Comparison of ENCODE assay signal across 8 cellular contexts in the genomic region with DNA sequence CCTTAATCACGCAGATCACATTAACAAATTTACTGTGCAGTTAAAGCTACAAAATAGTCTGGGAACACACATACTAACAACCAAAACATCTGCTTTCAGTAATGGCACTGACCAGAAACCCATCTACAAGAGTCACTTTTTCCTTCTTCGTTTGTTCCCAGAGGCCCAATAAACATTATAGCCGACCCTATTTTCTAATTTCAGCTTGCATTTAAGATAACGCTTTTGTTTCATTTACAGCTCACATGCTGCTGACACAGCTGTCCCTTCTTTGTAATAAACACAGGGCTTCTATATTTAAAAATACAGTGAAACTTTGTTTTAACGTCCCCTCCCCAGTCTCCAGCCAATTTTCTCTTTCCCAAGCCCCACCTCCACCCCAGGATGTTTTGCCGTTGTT. TPM values are rescaled to one million over a fixed set of nuclear protein-coding genes. Genes with fewer than 3 reads are reported as not detected.
DNase-seq lines count a peak whose midpoint lies in the region; ATAC-seq, FAIRE-seq and TF ChIP-seq lines count a peak whose summit lies in the region.

No MANE protein-coding gene starts in this region.

- peaks cover 9% of the 10 kb centered on the region for H3K36me3 Mint-ChIP-seq in activated CD8-positive, alpha-beta T cell treated with anti-CD3 and anti-CD28 coated beads for 36 hours (ENCODE audit: low read depth)
- peaks cover 57% of the 10 kb centered on the region for H3K36me3 Mint-ChIP-seq in stimulated activated effector memory CD8-positive, alpha-beta T cell treated with anti-CD3 and anti-CD28 coated beads, Interleukin-12 subunit alpha, Interleukin-12 subunit beta, amount 100 ng/mL, for 72 hours

- peak overlapping the region; percentile 7 for H2AFZ ChIP-seq in HCT116 (ENCODE audit: low read depth, low read length, poor library complexity, severe bottlenecking)

- intact Hi-C loops in HCT116 (cut with micrococcal nuclease) = loop anchor here (10.0 kb wide), 1 partner anchor 85 kb away; no protein-coding TSS in a partner anchor
- intact Hi-C loops in activated CD8-positive, alpha-beta T cell treated with anti-CD3 and anti-CD28 coated beads for 36 hours (cut with micrococcal nuclease) = loop anchor here (10.0 kb wide), 1 partner anchor 135 kb away; the partner anchor contains the start of gene KBTBD7

- TF ChIP-seq CTCF in A549 (IDR thresholded peaks at IDR 0.05) (no peak), HCT116 (IDR thresholded peaks at IDR 0.05 in 2 of 3, conservative IDR thresholded peaks at IDR 0.05 in 1 of 3; ENCODE audit: borderline replicate concordance in 1 of 3, insufficient read depth in 1 of 3, low read depth in 2 of 3, low read length in 2 of 3) (no peak), GM13976 (IDR thresholded peaks at IDR 0.05; ENCODE audit: borderline replicate concordance, control extremely low read depth, extremely low read depth, insufficient read depth, missing control alignments) (no peak)
- TF ChIP-seq CTCF in activated CD8-positive, alpha-beta T cell treated with anti-CD3 and anti-CD28 coated beads for 36 hours (IDR thresholded peaks at IDR 0.05) = no peak

- TSS peak; percentile 53 for BruUV-seq in HCT116 (replicated peaks; lab: Mats Ljungman, UMichigan)

- H3K9me2 ChIP-seq in HCT116 (ENCODE audit: insufficient read depth) = no peaks in the 10 kb centered on the region

- peaks cover 66% of the 10 kb centered on the region for H3K79me2 ChIP-seq in HCT116 (ENCODE audit: insufficient read depth, low read length)

- peaks cover 2% of the 10 kb centered on the region for H3K27me3 Mint-ChIP-seq in activated CD8-positive, alpha-beta T cell treated with anti-CD3 and anti-CD28 coated beads for 36 hours

- TF ChIP-seq EP300 in A549 (IDR thresholded peaks at IDR 0.05) = no peak

- H3K4me1 ChIP-seq in A549 (peaks cover 37% of the 10 kb centered on the region; the same call in 2 of the 3 replicates), HCT116 (ENCODE audit: control insufficient read depth in 1 of 2, insufficient read depth in 2 of 2, low read length in 2 of 2) (peaks cover 36 to 58% of the 10 kb centered on the region in 2 experiments), iPS DF 6.9 (ENCODE audit: control insufficient read depth, insufficient read depth, low read length) (no peaks in the 10 kb centered on the region)

- POLR2A ChIA-PET in A549 (lab: Yijun Ruan, JAX) = interaction anchor here (1.3 to 2.3 kb wide), 5 partner anchors 40 to 270 kb away, joined by 3 to 10 read pairs (median 9); partner anchors contain the start of genes ELF1, MTRF1 and SLC25A15
- POLR2A ChIA-PET in HCT116 (lab: Charles Lee) = interaction anchor here (0.9 kb wide), 1 partner anchor 92 kb away, joined by 3 read pairs; no protein-coding TSS in a partner anchor
- POLR2A ChIA-PET in activated CD8-positive, alpha-beta T cell treated with anti-CD3 and anti-CD28 coated beads for 36 hours (lab: Charles Lee) = interaction anchor here (0.8 to 3.1 kb wide), 13 partner anchors 12 to 204 kb away, joined by 3 to 38 read pairs (median 4); partner anchors contain the start of gene ELF1

- RAD21 ChIA-PET in HCT116 (lab: Charles Lee; ENCODE audit: low non-redundant PET in 1 of 2, low total read pairs in 2 of 2, uncharacterized antibody in 2 of 2, unreplicated experiment in 2 of 2) = no interaction called here

- H3K36me3 ChIP-seq in HCT116 (ENCODE audit: control insufficient read depth in 1 of 2, insufficient read depth in 2 of 2, low read length in 2 of 2) (no peaks in the 10 kb centered on the region), iPS DF 6.9 (ENCODE audit: control insufficient read depth, insufficient read depth, low read length) (no peaks in the 10 kb centered on the region)

- FAIRE-seq in A549 (lab: Jason Lieb, UNC) = no peak

- no peak for DNase-seq in A549 (ENCODE audit: low read depth in 1 of 2, low spot score in 1 of 2)
- DNase-seq in HCT116 (ENCODE audit: low read depth, low spot score) = no peak
- no peak for DNase-seq in activated CD8-positive, alpha-beta T cell treated with anti-CD3 and anti-CD28 coated beads for 36 hours
- DNase-seq in iPS DF 6.9 (ENCODE audit: low read depth, low spot score) = no peak
- no peak for DNase-seq in stimulated activated effector memory CD8-positive, alpha-beta T cell treated with anti-CD3 and anti-CD28 coated beads, Interleukin-12 subunit alpha, Interleukin-12 subunit beta, amount 100 ng/mL, for 72 hours (ENCODE audit: low spot score in 2 of 2)
- no peak for DNase-seq in occipital lobe (lab: John Stamatoyannopoulos, UW)
- no peak for DNase-seq in GM13976 (ENCODE audit: low spot score)
- no peak for DNase-seq in NCI-H2029 treated with DMSO at 0.1 percent for 48 hours (lab: John Stamatoyannopoulos, UW)

- H3K27ac Mint-ChIP-seq in activated CD8-positive, alpha-beta T cell treated with anti-CD3 and anti-CD28 coated beads for 36 hours = peak overlapping the region; percentile 100
- H3K27ac Mint-ChIP-seq in stimulated activated effector memory CD8-positive, alpha-beta T cell treated with anti-CD3 and anti-CD28 coated beads, Interleukin-12 subunit alpha, Interleukin-12 subunit beta, amount 100 ng/mL, for 72 hours = peak overlapping the region; percentile 100

- peaks cover 46% of the 10 kb centered on the region for H3K4me1 Mint-ChIP-seq in activated CD8-positive, alpha-beta T cell treated with anti-CD3 and anti-CD28 coated beads for 36 hours (ENCODE audit: low read depth)
- H3K4me1 Mint-ChIP-seq in stimulated activated effector memory CD8-positive, alpha-beta T cell treated with anti-CD3 and anti-CD28 coated beads, Interleukin-12 subunit alpha, Interleukin-12 subunit beta, amount 100 ng/mL, for 72 hours = peaks cover 60% of the 10 kb centered on the region

- H3K4me3 Mint-ChIP-seq in activated CD8-positive, alpha-beta T cell treated with anti-CD3 and anti-CD28 coated beads for 36 hours = peak overlapping the region; percentile 100
- H3K4me3 Mint-ChIP-seq in stimulated activated effector memory CD8-positive, alpha-beta T cell treated with anti-CD3 and anti-CD28 coated beads, Interleukin-12 subunit alpha, Interleukin-12 subunit beta, amount 100 ng/mL, for 72 hours = peak overlapping the region; percentile 100

- H3K27me3 ChIP-seq in HCT116 (ENCODE audit: insufficient read depth, low read length) (no peaks in the 10 kb centered on the region), iPS DF 6.9 (ENCODE audit: control insufficient read depth, insufficient read depth, low read length) (no peaks in the 10 kb centered on the region)

- no peak for TF ChIP-seq POLR2A in A549 (IDR thresholded peaks at IDR 0.05; ENCODE audit: low read length)
- TF ChIP-seq POLR2A in HCT116 (IDR thresholded peaks at IDR 0.05; ENCODE audit: borderline replicate concordance, extremely low read depth, insufficient read depth, insufficient read length) = no peak

- H3K9me3 ChIP-seq in A549 (no peaks in the 10 kb centered on the region), HCT116 (ENCODE audit: control insufficient read depth in 1 of 2, insufficient read depth in 1 of 2, low read depth in 1 of 2, low read length in 2 of 2) (no peaks in the 10 kb centered on the region), iPS DF 6.9 (ENCODE audit: control insufficient read depth, insufficient read depth, low read length) (no peaks in the 10 kb centered on the region)

- peak overlapping the region; percentile 76 for H3K4me2 ChIP-seq in A549
- H3K4me2 ChIP-seq in HCT116 (ENCODE audit: low read length) = peak overlapping the region; percentile 88

- peak overlapping the region; percentile 74 for H3K9ac ChIP-seq in HCT116 (ENCODE audit: low read length)

- no peak for ATAC-seq in A549
- ATAC-seq in HCT116 = no peak
- ATAC-seq in activated CD8-positive, alpha-beta T cell treated with anti-CD3 and anti-CD28 coated beads for 36 hours = no peak
- no peak for ATAC-seq in stimulated activated effector memory CD8-positive, alpha-beta T cell treated with anti-CD3 and anti-CD28 coated beads, Interleukin-12 subunit alpha, Interleukin-12 subunit beta, amount 100 ng/mL, for 72 hours

- CTCF ChIA-PET in A549 (lab: Yijun Ruan, JAX) (interaction anchor here (0.6 to 1.5 kb wide), 5 partner anchors 13 to 308 kb away, joined by 3 to 5 read pairs (median 3); partner anchors contain the start of gene KBTBD7), HCT116 (lab: Charles Lee) (no interaction called here)
- CTCF ChIA-PET in activated CD8-positive, alpha-beta T cell treated with anti-CD3 and anti-CD28 coated beads for 36 hours (lab: Charles Lee) = interaction anchor here (0.7 to 3.9 kb wide), 11 partner anchors 8 to 282 kb away, joined by 3 to 18 read pairs (median 5); partner anchors contain the start of gene ELF1

- no peak for TF ChIP-seq RAD21 in A549 (conservative IDR thresholded peaks at IDR 0.05 in 1 of 2, IDR thresholded peaks at IDR 0.05 in 1 of 2)
- TF ChIP-seq RAD21 in HCT116 (IDR thresholded peaks at IDR 0.05; ENCODE audit: low read depth) = no peak

- H3K4me3 ChIP-seq in A549 = peak overlapping the region; percentile 88
- peak overlapping the region; percentile 69 to 70 for H3K4me3 ChIP-seq in HCT116 (replicated peaks in 1 of 2; ENCODE audit: low read depth in 1 of 2, low read length in 2 of 2)
- H3K4me3 ChIP-seq in iPS DF 6.9 (ENCODE audit: low read length) = peak overlapping the region; percentile 83; the same call in 1 of the 2 replicates

- WGBS in A549 (ENCODE audit: missing lambda C conversion rate) = under 1% methylated on average over 6 of the region's 6 CpGs
- WGBS in iPS DF 6.9 (ENCODE audit: insufficient coverage, insufficient read length) = no CpG with 5 or more reads among the region's 6 CpGs

- H3K9me3 Mint-ChIP-seq in activated CD8-positive, alpha-beta T cell treated with anti-CD3 and anti-CD28 coated beads for 36 hours = no peaks in the 10 kb centered on the region
- no peaks in the 10 kb centered on the region for H3K9me3 Mint-ChIP-seq in stimulated activated effector memory CD8-positive, alpha-beta T cell treated with anti-CD3 and anti-CD28 coated beads, Interleukin-12 subunit alpha, Interleukin-12 subunit beta, amount 100 ng/mL, for 72 hours

- in situ Hi-C loops in GM13976 (cut with MboI; ENCODE audit: low sequenced_read_pairs, unreplicated experiment) = loop anchor here (10.0 to 25.0 kb wide), 2 partner anchors 85 to 272 kb away; partner anchors contain the start of gene SLC25A15

- H3K27ac ChIP-seq in A549 (peak overlapping the region; percentile 97 to 99), HCT116 (ENCODE audit: low read depth, low read length) (peak overlapping the region; percentile 94), iPS DF 6.9 (ENCODE audit: low read length) (no peak overlapping the region)

- H4K20me1 ChIP-seq in HCT116 (ENCODE audit: insufficient read depth) = no peaks in the 10 kb centered on the region

RNA-seq across cellular contexts. Expression of gene WBP4, which starts 1.8 kb away (rescaled TPM):
- polyA plus RNA-seq in A549 (2011; rRNA removed) (7.5 and 13.9 TPM in 2 replicates), A549 (2017; fragmentation: RNase III; extraction: RNeasy Plus Mini Kit Qiagen cat#74134 plus additional on column Dnase treatment) (9.0 to 9.8 TPM (median 9.3 TPM) in 3 replicates)
- 2.6 and 3.5 TPM in 2 replicates for polyA plus RNA-seq in A549 (2012; cell fraction: cytosol; rRNA removed)
- 0.91 and 1.4 TPM in 2 replicates for polyA plus RNA-seq in A549 (2012; cell fraction: nucleus; rRNA removed)
- 1.2 TPM in 2 replicates for polyA minus RNA-seq in A549 (2011; rRNA and poly(A)+ RNA removed)
- total RNA-seq in HCT116 (2021; ENCODE audit: unreplicated experiment) (14.5 TPM), occipital lobe (12.2 TPM)
- 6.2 and 9.4 TPM in 2 replicates for polyA plus RNA-seq in HCT116 (2012)
- 10 to 100 TPM in 1 of 2 experiments, 1 to 10 TPM in 1; 9.6 to 11.8 TPM for total RNA-seq in activated CD8-positive, alpha-beta T cell treated with anti-CD3 and anti-CD28 coated beads for 36 hours

RNA-seq across cellular contexts. Expression of gene ELF1, which starts 40.4 kb away (rescaled TPM):
- 40.5 and 45.0 TPM in 2 replicates for polyA plus RNA-seq in A549 (2011; rRNA removed)
- polyA plus RNA-seq in A549 (2012; cell fraction: cytosol; rRNA removed) = 7.7 and 10.1 TPM in 2 replicates
- polyA plus RNA-seq in A549 (2012; cell fraction: nucleus; rRNA removed) = 7.4 and 7.7 TPM in 2 replicates
- 21.4 to 27.1 TPM (median 24.9 TPM) in 3 replicates for polyA plus RNA-seq in A549 (2017; fragmentation: RNase III; extraction: RNeasy Plus Mini Kit Qiagen cat#74134 plus additional on column Dnase treatment)
- 26.2 and 30.5 TPM in 2 replicates for polyA minus RNA-seq in A549 (2011; rRNA and poly(A)+ RNA removed)
- total RNA-seq in HCT116 (2021; ENCODE audit: unreplicated experiment) = 30.0 TPM
- polyA plus RNA-seq in HCT116 (2012) = 13.3 and 17.1 TPM in 2 replicates
- total RNA-seq in activated CD8-positive, alpha-beta T cell treated with anti-CD3 and anti-CD28 coated beads for 36 hours = 10 to 100 TPM; 85.2 to 88.2 TPM
- 11.9 TPM for total RNA-seq in occipital lobe
